In the genomic region with DNA sequence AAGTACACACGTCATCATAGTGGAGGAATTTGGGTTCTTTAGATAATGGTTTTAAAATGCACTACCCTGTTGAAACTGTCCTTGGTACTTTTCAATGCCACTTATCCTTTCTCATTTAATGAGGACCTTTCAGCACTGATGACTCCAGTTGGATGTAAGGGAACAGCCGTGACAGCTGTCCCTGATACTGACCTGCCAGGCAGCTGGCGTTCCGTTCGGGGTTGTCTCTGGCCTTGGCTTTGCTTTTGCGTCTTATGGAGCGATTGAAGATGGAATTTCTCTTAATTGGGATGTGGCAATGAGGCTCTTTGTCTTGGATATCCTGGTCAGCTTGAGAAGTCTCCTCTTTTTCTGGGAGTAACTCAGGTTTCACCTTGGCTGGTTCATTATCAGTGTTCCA, we compare ENCODE assay signal across 23 cellular contexts. TPM values are rescaled to one million over a fixed set of nuclear protein-coding genes. Genes with fewer than 3 reads are reported as not detected.
"Had no signal": no experiment of that assay in that cellular context is flagged by ENCODE, and none has a peak within 500 bp of the region (broad histone marks: within the 10 kb centered on the region; RNA-seq: fewer than 3 reads in every experiment).

No MANE protein-coding gene starts in this region.

- H3K27ac Mint-ChIP-seq: activated CD4-positive, alpha-beta memory T cell treated with anti-CD3 and anti-CD28 coated beads, Interleukin-2, amount 10 ng/mL, durations not matched to agents 7 days and 5 days; activated CD4-positive, alpha-beta T cell treated with anti-CD3 and anti-CD28 coated beads for 36 hours; activated naive CD8-positive, alpha-beta T cell treated with anti-CD3 and anti-CD28 coated beads, Interleukin-2, amount 10 ng/mL, durations not matched to agents 7 days and 5 days had no signal

- H3K4me1 Mint-ChIP-seq: activated CD4-positive, alpha-beta memory T cell treated with anti-CD3 and anti-CD28 coated beads, Interleukin-2, amount 10 ng/mL, durations not matched to agents 7 days and 5 days; activated CD4-positive, alpha-beta T cell treated with anti-CD3 and anti-CD28 coated beads for 36 hours; activated naive CD8-positive, alpha-beta T cell treated with anti-CD3 and anti-CD28 coated beads, Interleukin-2, amount 10 ng/mL, durations not matched to agents 7 days and 5 days had no signal

- H3K4me3 Mint-ChIP-seq: activated CD4-positive, alpha-beta memory T cell treated with anti-CD3 and anti-CD28 coated beads, Interleukin-2, amount 10 ng/mL, durations not matched to agents 7 days and 5 days; activated CD4-positive, alpha-beta T cell treated with anti-CD3 and anti-CD28 coated beads for 36 hours; activated naive CD8-positive, alpha-beta T cell treated with anti-CD3 and anti-CD28 coated beads, Interleukin-2, amount 10 ng/mL, durations not matched to agents 7 days and 5 days had no signal

- H3K9me3 Mint-ChIP-seq: activated CD4-positive, alpha-beta memory T cell treated with anti-CD3 and anti-CD28 coated beads, Interleukin-2, amount 10 ng/mL, durations not matched to agents 7 days and 5 days; activated naive CD8-positive, alpha-beta T cell treated with anti-CD3 and anti-CD28 coated beads, Interleukin-2, amount 10 ng/mL, durations not matched to agents 7 days and 5 days had no signal

- ATAC-seq: activated CD4-positive, alpha-beta T cell treated with anti-CD3 and anti-CD28 coated beads for 36 hours had no signal

- DNase-seq: activated CD4-positive, alpha-beta memory T cell treated with anti-CD3 and anti-CD28 coated beads, Interleukin-2, amount 10 ng/mL, durations not matched to agents 7 days and 5 days; activated CD4-positive, alpha-beta T cell treated with anti-CD3 and anti-CD28 coated beads for 36 hours; activated CD4-positive, alpha-beta T cell treated with anti-CD3 and anti-CD28 coated beads, Interleukin-2, amount 50 U/mL, for 1 hour; activated CD8-positive, alpha-beta memory T cell treated with anti-CD3 and anti-CD28 coated beads, Interleukin-2, amount 50 U/mL, for 48 hours; activated naive CD4-positive, alpha-beta T cell treated with anti-CD3 and anti-CD28 coated beads, Interleukin-2, amount 50 U/mL, for 16 hours; activated naive CD8-positive, alpha-beta T cell treated with anti-CD3 and anti-CD28 coated beads, Interleukin-2, amount 10 ng/mL, durations not matched to agents 7 days and 5 days; activated T-cell treated with anti-CD3 and anti-CD28 coated beads, Interleukin-2, amount 50 U/mL, for 1 hour; anterior cingulate cortex; MG63; MV-4-11; NCI-H1105; NCI-H1436 treated with DMSO at 0.1 percent for 48 hours; NCI-H187; NCI-H2081; NCI-H510A treated with DMSO at 0.1 percent for 48 hours; NCI-H69; Right ventricle myocardium superior; SK-N-SH; T-helper 1 cell had no signal

- H3K36me3 Mint-ChIP-seq: activated naive CD8-positive, alpha-beta T cell treated with anti-CD3 and anti-CD28 coated beads, Interleukin-2, amount 10 ng/mL, durations not matched to agents 7 days and 5 days had no signal

RNA-seq across cellular contexts. Expression of a gene that starts 38.6 kb away (rescaled TPM):
- total RNA-seq: activated naive CD8-positive, alpha-beta T cell treated with anti-CD3 and anti-CD28 coated beads, Interleukin-2, amount 10 ng/mL, durations not matched to agents 7 days and 5 days; Right ventricle myocardium superior; SJCRH30; T-helper 2 cell treated with Interferon-gamma antibody and Interleukin-4, amounts not matched to agents 100 ng/mL and 5 ng/mL, for 36 hours had no signal

RNA-seq across cellular contexts. Expression of a gene that starts 58.0 kb away (rescaled TPM):
- total RNA-seq: activated CD4-positive, alpha-beta memory T cell treated with anti-CD3 and anti-CD28 coated beads, Interleukin-2, amount 10 ng/mL, durations not matched to agents 7 days and 5 days; activated CD4-positive, alpha-beta T cell treated with anti-CD3 and anti-CD28 coated beads for 36 hours; activated naive CD8-positive, alpha-beta T cell treated with anti-CD3 and anti-CD28 coated beads, Interleukin-2, amount 10 ng/mL, durations not matched to agents 7 days and 5 days; adrenal gland; OCI-LY7; Right ventricle myocardium superior; SJCRH30; T-helper 2 cell treated with Interferon-gamma antibody and Interleukin-4, amounts not matched to agents 100 ng/mL and 5 ng/mL, for 36 hours had no signal
